In genomic region chr1:46037597-46037936, GRCh38 we compare ENCODE assay signal across 12 cellular contexts.
"Had no signal": no experiment of that assay in that cellular context is flagged by ENCODE, and none has a peak within 500 bp of the region (broad histone marks: within the 10 kb centered on the region; RNA-seq: fewer than 3 reads in every experiment).

No MANE protein-coding gene starts in this region.

- H3K4me1 Mint-ChIP-seq: activated CD4-positive, alpha-beta T cell treated with anti-CD3 and anti-CD28 coated beads, Interleukin-2, amount 10 ng/mL, durations not matched to agents 24 days and 14 days; central memory CD8-positive, alpha-beta T cell; stimulated activated effector memory CD8-positive, alpha-beta T cell treated with anti-CD3 and anti-CD28 coated beads, Interleukin-12 subunit alpha, Interleukin-12 subunit beta, amount 100 ng/mL, for 72 hours had no signal

- H3K4me3 Mint-ChIP-seq: activated CD4-positive, alpha-beta T cell treated with anti-CD3 and anti-CD28 coated beads, Interleukin-2, amount 10 ng/mL, durations not matched to agents 24 days and 14 days; central memory CD8-positive, alpha-beta T cell; memory B cell; naive B cell; stimulated activated effector memory CD8-positive, alpha-beta T cell treated with anti-CD3 and anti-CD28 coated beads, Interleukin-12 subunit alpha, Interleukin-12 subunit beta, amount 100 ng/mL, for 72 hours had no signal

- H3K36me3 Mint-ChIP-seq: memory B cell; naive B cell; stimulated activated effector memory CD8-positive, alpha-beta T cell treated with anti-CD3 and anti-CD28 coated beads, Interleukin-12 subunit alpha, Interleukin-12 subunit beta, amount 100 ng/mL, for 72 hours had no signal

- H3K27me3 Mint-ChIP-seq: activated CD4-positive, alpha-beta T cell treated with anti-CD3 and anti-CD28 coated beads, Interleukin-2, amount 10 ng/mL, durations not matched to agents 24 days and 14 days; central memory CD8-positive, alpha-beta T cell; memory B cell; naive B cell had no signal

- H3K36me3 ChIP-seq: brain microvascular endothelial cell, colonic mucosa had no signal

- H3K27ac ChIP-seq: brain microvascular endothelial cell, colonic mucosa, left lung had no signal

- H3K9me3 Mint-ChIP-seq: activated CD4-positive, alpha-beta T cell treated with anti-CD3 and anti-CD28 coated beads, Interleukin-2, amount 10 ng/mL, durations not matched to agents 24 days and 14 days; central memory CD8-positive, alpha-beta T cell; memory B cell; naive B cell; stimulated activated effector memory CD8-positive, alpha-beta T cell treated with anti-CD3 and anti-CD28 coated beads, Interleukin-12 subunit alpha, Interleukin-12 subunit beta, amount 100 ng/mL, for 72 hours had no signal

- H3K27me3 ChIP-seq: brain microvascular endothelial cell, colonic mucosa, heart left ventricle, left lung, tibial artery had no signal

- FAIRE-seq: frontal cortex had no signal

- H3K9me3 ChIP-seq: colonic mucosa, heart left ventricle, left lung, mucosa of descending colon, tibial artery had no signal

- H3K4me3 ChIP-seq: colonic mucosa, heart left ventricle, left lung, mucosa of descending colon, tibial artery had no signal

- H3K27ac Mint-ChIP-seq: activated CD4-positive, alpha-beta T cell treated with anti-CD3 and anti-CD28 coated beads, Interleukin-2, amount 10 ng/mL, durations not matched to agents 24 days and 14 days; memory B cell; naive B cell; stimulated activated effector memory CD8-positive, alpha-beta T cell treated with anti-CD3 and anti-CD28 coated beads, Interleukin-12 subunit alpha, Interleukin-12 subunit beta, amount 100 ng/mL, for 72 hours had no signal
